Comparison of ENCODE assay signal across 8 cellular contexts in genomic region chr14:52553671-52554575, GRCh38. TPM values are rescaled to one million over a fixed set of nuclear protein-coding genes. Genes with fewer than 3 reads are reported as not detected.
DNase-seq lines count a peak whose midpoint lies in the region; ATAC-seq, FAIRE-seq and TF ChIP-seq lines count a peak whose summit lies in the region.

No MANE protein-coding gene starts in this region.

- CTCF ChIA-PET in endothelial cell of umbilical vein (lab: Charles Lee): interaction anchor here (1.5 kb wide), 1 partner anchor 9 kb away, joined by 8 read pairs; no protein-coding TSS in a partner anchor

- H3K9me1 ChIP-seq in endothelial cell of umbilical vein (replicated peaks; ENCODE audit: control insufficient read depth, extremely low read depth, insufficient read depth, low read length): no peaks in the 10 kb centered on the region

- intact Hi-C loops in endothelial cell of umbilical vein (cut with micrococcal nuclease): loop anchor here (1.0 to 10.0 kb wide), 6 partner anchors 25 to 1889 kb away; partner anchors contain the start of genes FERMT2, GNPNAT1, SAV1 and STYX

- POLR2A ChIA-PET in endothelial cell of umbilical vein (lab: Charles Lee): interaction anchor here (0.6 to 1.7 kb wide), 2 partner anchors 131 to 237 kb away, joined by 3 to 5 read pairs; partner anchors contain the start of gene GNPNAT1

- peak overlapping the region; percentile 77 for H3K4me2 ChIP-seq in endothelial cell of umbilical vein (ENCODE audit: insufficient read depth, low read length)

- H3K4me1 ChIP-seq in HUES48 (ENCODE audit: control insufficient read depth, insufficient read depth, low read length): peaks cover 18% of the 10 kb centered on the region; the same call in 1 of the 2 replicates
- peaks cover 9% of the 10 kb centered on the region for H3K4me1 ChIP-seq in endothelial cell of umbilical vein (ENCODE audit: control insufficient read depth, extremely low read depth, insufficient read depth, low read length)

- H3K36me3 ChIP-seq in HUES48 (ENCODE audit: control insufficient read depth, insufficient read depth, low read length): no peaks in the 10 kb centered on the region
- H3K36me3 ChIP-seq in endothelial cell of umbilical vein (ENCODE audit: control insufficient read depth in 2 of 2, extremely low read depth in 1 of 2, insufficient read depth in 2 of 2, low read length in 2 of 2): no peaks in the 10 kb centered on the region

- H3K4me3 ChIP-seq in HUES48 (ENCODE audit: low read depth, low read length) (peak overlapping the region; percentile 91), endothelial cell of umbilical vein (replicated peaks in 1 of 3; ENCODE audit: insufficient read depth in 1 of 3, low read depth in 1 of 3, low read length in 3 of 3) (peak overlapping the region; percentile 8 to 88 (median 61))

- H3K9me3 ChIP-seq in HUES48 (ENCODE audit: control insufficient read depth, insufficient read depth, low read length) (no peaks in the 10 kb centered on the region), endothelial cell of umbilical vein (replicated peaks; ENCODE audit: control insufficient read depth, insufficient read depth, low read length) (no peaks in the 10 kb centered on the region)

- peak; percentile 95 for FAIRE-seq in endothelial cell of umbilical vein (lab: Jason Lieb, UNC)

- peak overlapping the region; percentile 56 for H2AFZ ChIP-seq in endothelial cell of umbilical vein (ENCODE audit: low read depth, low read length)

- peak; percentile 8 to 93 (median 63) for DNase-seq in C1 segment of cervical spinal cord (lab: John Stamatoyannopoulos, UW)
- peak; percentile 63 for DNase-seq in NOMO-1 treated with DMSO at 0.1 percent for 48 hours (lab: John Stamatoyannopoulos, UW; ENCODE audit: unreplicated experiment)
- DNase-seq in activated T-cell treated with anti-CD3 and anti-CD28 coated beads for 24 hours (ENCODE audit: low read depth): peak; percentile 62
- peak; percentile 89 for DNase-seq in endothelial cell of umbilical vein (ENCODE audit: low read depth, low spot score)
- peak; percentile 94 for DNase-seq in mesenteric fat pad (ENCODE audit: low spot score)
- DNase-seq in stimulated activated CD4-positive, alpha-beta T cell treated with anti-CD3 and anti-CD28 coated beads, TNF-alpha, amount 100 ng/mL, for 48 hours (ENCODE audit: low read depth in 3 of 3): peak; percentile 42 to 73 (median 58)

- BruUV-seq in endothelial cell of umbilical vein (replicated peaks; lab: Mats Ljungman, UMichigan): TSS peak; percentile 48

- TF ChIP-seq CTCF in endothelial cell of umbilical vein (IDR thresholded peaks at IDR 0.05; ENCODE audit: extremely low read depth in 1 of 2, insufficient read depth in 1 of 2, low read depth in 1 of 2, low read length in 2 of 2): no peak

- ATAC-seq in HG03097 (IDR thresholded peaks at IDR 0.05; ENCODE audit: low FRiP score, unreplicated experiment): no peak

- peak overlapping the region; percentile 74 for H3K27ac ChIP-seq in HUES48 (ENCODE audit: low read depth, low read length)
- peak overlapping the region; percentile 0 for H3K27ac ChIP-seq in endothelial cell of umbilical vein (ENCODE audit: insufficient read depth, low read depth, low read length)

- H3K27me3 ChIP-seq in HUES48 (ENCODE audit: control insufficient read depth, insufficient read depth, low read length) (peaks cover 15% of the 10 kb centered on the region), endothelial cell of umbilical vein (ENCODE audit: control insufficient read depth in 2 of 2, insufficient read depth in 2 of 2, low read length in 2 of 2) (no peaks in the 10 kb centered on the region)

- no peaks in the 10 kb centered on the region for H4K20me1 ChIP-seq in endothelial cell of umbilical vein (replicated peaks; ENCODE audit: control insufficient read depth, extremely low read depth, insufficient read depth, low read length)

- no peak for TF ChIP-seq POLR2A in endothelial cell of umbilical vein (IDR thresholded peaks at IDR 0.05; ENCODE audit: low read depth, low read length)

- H3K79me2 ChIP-seq in endothelial cell of umbilical vein (ENCODE audit: control insufficient read depth, insufficient read depth, low read length): no peaks in the 10 kb centered on the region

- dilution Hi-C loops in endothelial cell of umbilical vein (cut with MboI; ENCODE audit: extremely low pct_ligation_motif_present, low sequenced_read_pairs): no loop called here

- H3K9ac ChIP-seq in HUES48 (ENCODE audit: low read depth, low read length) (peak overlapping the region; percentile 38), endothelial cell of umbilical vein (replicated peaks; ENCODE audit: extremely low read depth, insufficient read depth, low read length) (peak overlapping the region; percentile 50)

TF ChIP-seq in endothelial cell of umbilical vein, 7 proteins besides CTCF, POLR2A, EP300 and RAD21:
- TF ChIP-seq GATA2 (IDR thresholded peaks at IDR 0.05; ENCODE audit: insufficient read depth, insufficient read length, low read depth, low read length) (no peak), EZH2 (IDR thresholded peaks at IDR 0.05; ENCODE audit: borderline replicate concordance, low read depth, low read length, severe bottlenecking) (no peak), MAX (IDR thresholded peaks at IDR 0.05; ENCODE audit: insufficient read depth, insufficient read length) (no peak), MYC (IDR thresholded peaks at IDR 0.05; ENCODE audit: low read depth, low read length) (no peak), POLR2AphosphoS5 (IDR thresholded peaks at IDR 0.05; ENCODE audit: insufficient read depth, low read depth, low read length) (no peak), FOS (IDR thresholded peaks at IDR 0.05; ENCODE audit: borderline replicate concordance, insufficient read depth, low read length) (no peak), JUN (IDR thresholded peaks at IDR 0.05; ENCODE audit: borderline replicate concordance, insufficient read depth, insufficient read length, low read depth) (peak; percentile 75)

RNA-seq across cellular contexts. Expression of gene GPR137C, which starts 1.3 kb away (rescaled TPM):
- total RNA-seq in endothelial cell of umbilical vein: 3.8 and 5.7 TPM in 2 replicates
- polyA plus RNA-seq in endothelial cell of umbilical vein: 1.5 TPM in 2 replicates
- 0.92 and 1.1 TPM in 2 replicates for polyA plus RNA-seq in endothelial cell of umbilical vein (2011; cell fraction: cytosol; rRNA removed)
- 4.6 and 4.7 TPM in 2 replicates for polyA plus RNA-seq in endothelial cell of umbilical vein (2011; cell fraction: nucleus; rRNA removed)
- 0.82 and 1.3 TPM in 2 replicates for polyA plus RNA-seq in endothelial cell of umbilical vein (2012)
- polyA minus RNA-seq in endothelial cell of umbilical vein: 2.4 and 3.6 TPM in 2 replicates
- 1.6 TPM for polyA minus RNA-seq in endothelial cell of umbilical vein (2011; cell fraction: cytosol; rRNA and poly(A)+ RNA removed)
- 3.8 and 4.5 TPM in 2 replicates for polyA minus RNA-seq in endothelial cell of umbilical vein (2011; cell fraction: nucleus; rRNA and poly(A)+ RNA removed)
- total RNA-seq in mesenteric fat pad: 0.13 TPM

RNA-seq across cellular contexts. Expression of gene TXNDC16, which starts 1.6 kb away (rescaled TPM):
- total RNA-seq in endothelial cell of umbilical vein (4.5 and 4.8 TPM in 2 replicates), mesenteric fat pad (3.6 TPM)
- 2.1 and 2.3 TPM in 2 replicates for polyA plus RNA-seq in endothelial cell of umbilical vein
- polyA plus RNA-seq in endothelial cell of umbilical vein (2011; cell fraction: cytosol; rRNA removed): 2.3 and 2.6 TPM in 2 replicates
- polyA plus RNA-seq in endothelial cell of umbilical vein (2011; cell fraction: nucleus; rRNA removed): 3.2 and 3.9 TPM in 2 replicates
- polyA plus RNA-seq in endothelial cell of umbilical vein (2012): 2.3 and 3.3 TPM in 2 replicates
- polyA minus RNA-seq in endothelial cell of umbilical vein: 2.5 and 5.4 TPM in 2 replicates
- 10.8 TPM for polyA minus RNA-seq in endothelial cell of umbilical vein (2011; cell fraction: cytosol; rRNA and poly(A)+ RNA removed)
- 3.9 and 4.1 TPM in 2 replicates for polyA minus RNA-seq in endothelial cell of umbilical vein (2011; cell fraction: nucleus; rRNA and poly(A)+ RNA removed)
